Comparison of ENCODE assay signal across 1 cellular context in genomic region chr6:132719736-132720448, GRCh38.
TF ChIP-seq lines count a peak whose summit lies in the region.

No MANE protein-coding gene starts in this region.

TF ChIP-seq in HepG2, 621 proteins besides CTCF, POLR2A, EP300 and RAD21 (continues in another document):
- peak; percentile 81 for TF ChIP-seq PAXIP1 (CRISPR knock-in tag; conservative IDR thresholded peaks at IDR 0.05)
- peak; percentile 36 for TF ChIP-seq TBL1XR1 (IDR thresholded peaks at IDR 0.05; ENCODE audit: borderline replicate concordance, low read length, partially characterized antibody)
- peak; percentile 76 for TF ChIP-seq HNF1A (IDR thresholded peaks at IDR 0.05; ENCODE audit: low read depth)
- TF ChIP-seq HNF1A (CRISPR knock-in tag; IDR thresholded peaks at IDR 0.05; ENCODE audit: borderline replicate concordance), result no peak
- TF ChIP-seq RXRB (CRISPR knock-in tag; IDR thresholded peaks at IDR 0.05; ENCODE audit: borderline replicate concordance), result peak; percentile 99
- TF ChIP-seq REST (IDR thresholded peaks at IDR 0.05; ENCODE audit: borderline replicate concordance in 1 of 2, low read depth in 1 of 2, low read length in 2 of 2), result no peak
- peak; percentile 63 for TF ChIP-seq TFAP4 (IDR thresholded peaks at IDR 0.05; ENCODE audit: borderline replicate concordance, low read depth)
- TF ChIP-seq IKZF5 (CRISPR knock-in tag; IDR thresholded peaks at IDR 0.05), result 0 out of 2 replicates have a peak, but pooled peaks have one; percentile 8
- no peak for TF ChIP-seq ZNF343 (CRISPR knock-in tag; IDR thresholded peaks at IDR 0.05)
- TF ChIP-seq MIXL1 (CRISPR knock-in tag; IDR thresholded peaks at IDR 0.05), result peak; percentile 60; the same call in 1 of the 2 replicates
- no peak for TF ChIP-seq ZSCAN9 (CRISPR knock-in tag; IDR thresholded peaks at IDR 0.05; ENCODE audit: borderline replicate concordance)
- TF ChIP-seq HNF1B (CRISPR knock-in tag; IDR thresholded peaks at IDR 0.05), result peak; percentile 94
- TF ChIP-seq ARID5B (CRISPR knock-in tag; IDR thresholded peaks at IDR 0.05), result peak; percentile 68
- 0 out of 2 replicates have a peak, but pooled peaks have one; percentile 47 for TF ChIP-seq HNRNPUL1 (IDR thresholded peaks at IDR 0.05; ENCODE audit: low read depth, low read length)
- TF ChIP-seq ZNF557 (CRISPR knock-in tag; IDR thresholded peaks at IDR 0.05), result no peak
- peak; percentile 66; the same call in 1 of the 2 replicates for TF ChIP-seq RXRA (CRISPR knock-in tag; IDR thresholded peaks at IDR 0.05)
- peak; percentile 57 for TF ChIP-seq SALL1 (CRISPR knock-in tag; IDR thresholded peaks at IDR 0.05)
- peak; percentile 20; the same call in 1 of the 2 replicates for TF ChIP-seq ZBTB7B (CRISPR knock-in tag; IDR thresholded peaks at IDR 0.05)
- TF ChIP-seq SKI (IDR thresholded peaks at IDR 0.05; ENCODE audit: partially characterized antibody), result peak; percentile 56
- peak; percentile 34; the same call in 1 of the 2 replicates for TF ChIP-seq FOSL2 (CRISPR knock-in tag; IDR thresholded peaks at IDR 0.05)
- TF ChIP-seq ZNF10 (CRISPR knock-in tag; IDR thresholded peaks at IDR 0.05; ENCODE audit: borderline replicate concordance, low read depth), result no peak
- no peak for TF ChIP-seq PRDM4 (CRISPR knock-in tag; IDR thresholded peaks at IDR 0.05; ENCODE audit: borderline replicate concordance)
- 0 out of 2 replicates have a peak, but pooled peaks have one; percentile 32 for TF ChIP-seq RARA (CRISPR knock-in tag; IDR thresholded peaks at IDR 0.05)
- no peak for TF ChIP-seq CREB1 (IDR thresholded peaks at IDR 0.05)
- no peak for TF ChIP-seq CREB1 (CRISPR knock-in tag; IDR thresholded peaks at IDR 0.05)
- TF ChIP-seq ERF (CRISPR knock-in tag; IDR thresholded peaks at IDR 0.05), result 0 out of 2 replicates have a peak, but pooled peaks have one; percentile 31
- TF ChIP-seq SAP130 (CRISPR knock-in tag; IDR thresholded peaks at IDR 0.05; ENCODE audit: low read depth), result 0 out of 2 replicates have a peak, but pooled peaks have one; percentile 28
- TF ChIP-seq ZNF644 (CRISPR knock-in tag; IDR thresholded peaks at IDR 0.05; ENCODE audit: low read depth), result 0 out of 2 replicates have a peak, but pooled peaks have one; percentile 22
- no peak for TF ChIP-seq SMC3 (IDR thresholded peaks at IDR 0.05; ENCODE audit: low read length)
- 0 out of 2 replicates have a peak, but pooled peaks have one; percentile 25 for TF ChIP-seq KAT8 (CRISPR knock-in tag; IDR thresholded peaks at IDR 0.05)
- TF ChIP-seq ARID3A (IDR thresholded peaks at IDR 0.05; ENCODE audit: low read depth, low read length), result peak; percentile 51; the same call in 1 of the 2 replicates
